In genomic region chr19:4791183-4792018, GRCh38 we compare ENCODE assay signal across 8 cellular contexts. TPM values are rescaled to one million over a fixed set of nuclear protein-coding genes. Genes with fewer than 3 reads are reported as not detected.
DNase-seq lines count a peak whose midpoint lies in the region; ATAC-seq and TF ChIP-seq lines count a peak whose summit lies in the region.

TSS of gene FEM1A (plus strand) at chr19:4791734. CDS start at chr19:4791855, 121 bp downstream.

- peak; percentile 88 for ATAC-seq in GM18505 (IDR thresholded peaks at IDR 0.05; ENCODE audit: unreplicated experiment)
- ATAC-seq in HG02973 (IDR thresholded peaks at IDR 0.05; ENCODE audit: unreplicated experiment), result peak; percentile 93
- peak; percentile 100 for ATAC-seq in right cardiac atrium

- peaks cover 12% of the 10 kb centered on the region for H3K4me1 Mint-ChIP-seq in T-helper 2 cell treated with Interferon-gamma antibody and Interleukin-4, amounts not matched to agents 5 μg/mL and 100 μg/mL, for 36 hours (ENCODE audit: low read depth)

- no peaks in the 10 kb centered on the region for H3K27me3 Mint-ChIP-seq in T-helper 2 cell treated with Interferon-gamma antibody and Interleukin-4, amounts not matched to agents 5 μg/mL and 100 μg/mL, for 36 hours (ENCODE audit: low read depth)

- H3K9me3 ChIP-seq in ascending aorta (no peaks in the 10 kb centered on the region), right cardiac atrium (ENCODE audit: control insufficient read depth, low read length) (no peaks in the 10 kb centered on the region), vagina (no peaks in the 10 kb centered on the region)

- DNase-seq in NCI-H1930 (lab: John Stamatoyannopoulos, UW) (peak; percentile 98 to 99), ascending aorta (ENCODE audit: low spot score in 2 of 2) (peak; percentile 100), right cardiac atrium (peak; percentile 99 to 100 (median 100)), pulmonary artery endothelial cell (ENCODE audit: low read depth, low spot score) (peak; percentile 100), vagina (ENCODE audit: extremely low spot score in 2 of 2) (peak; percentile 100)
- DNase-seq in T-helper 2 cell treated with Interferon-gamma antibody and Interleukin-4, amounts not matched to agents 5 μg/mL and 100 μg/mL, for 36 hours (ENCODE audit: low spot score), result peak; percentile 99

- H3K36me3 ChIP-seq in ascending aorta (peaks cover 22 to 24% of the 10 kb centered on the region in 2 donors), vagina (peaks cover 0 to 35% of the 10 kb centered on the region in 2 donors)

- TF ChIP-seq POLR2A in GM18505 (IDR thresholded peaks at IDR 0.05; ENCODE audit: borderline replicate concordance, extremely low read depth, insufficient read depth, insufficient read length), result peak; percentile 82
- peak in 1 of 2 donors; percentile 66 for TF ChIP-seq POLR2A in vagina (IDR thresholded peaks at IDR 0.05)

- WGBS in right cardiac atrium, result under 1% methylated on average over 80 of the region's 80 CpGs

- H3K36me3 Mint-ChIP-seq in T-helper 2 cell treated with Interferon-gamma antibody and Interleukin-4, amounts not matched to agents 5 μg/mL and 100 μg/mL, for 36 hours (ENCODE audit: low read depth), result peaks cover 21% of the 10 kb centered on the region

- H3K27ac ChIP-seq in ascending aorta (peak within 1 kb of the TSS; percentile 86 to 89), right cardiac atrium (ENCODE audit: low read length) (peak within 1 kb of the TSS; percentile 65), vagina (peak within 1 kb of the TSS; percentile 84)

- TF ChIP-seq CTCF in ascending aorta (IDR thresholded peaks at IDR 0.05) (peak; percentile 96 to 98 (median 98)), vagina (IDR thresholded peaks at IDR 0.05) (peak; percentile 88 to 99 (median 99))

- peak within 1 kb of the TSS; percentile 83 for H3K4me3 Mint-ChIP-seq in T-helper 2 cell treated with Interferon-gamma antibody and Interleukin-4, amounts not matched to agents 5 μg/mL and 100 μg/mL, for 36 hours

- intact Hi-C loops in ascending aorta (cut with DNase I), result loop anchor here (1.0 to 5.0 kb wide), 5 partner anchors 59 to 233 kb away; partner anchors contain the start of genes MYDGF and SEMA6B
- intact Hi-C loops in right cardiac atrium (cut with DNase I), result no loop called here
- intact Hi-C loops in vagina (cut with DNase I), result no loop called here

- H3K4me3 ChIP-seq in ascending aorta (peak within 1 kb of the TSS; percentile 72 to 86), right cardiac atrium (ENCODE audit: low read length) (peak within 1 kb of the TSS; percentile 66), vagina (peak within 1 kb of the TSS; percentile 88 to 99)

- peaks cover 12 to 19% of the 10 kb centered on the region in 2 donors for H3K4me1 ChIP-seq in ascending aorta
- H3K4me1 ChIP-seq in right cardiac atrium (ENCODE audit: control insufficient read depth, insufficient read depth, low read length), result no peaks in the 10 kb centered on the region
- peaks cover 45% of the 10 kb centered on the region for H3K4me1 ChIP-seq in vagina

- H3K9me3 Mint-ChIP-seq in T-helper 2 cell treated with Interferon-gamma antibody and Interleukin-4, amounts not matched to agents 5 μg/mL and 100 μg/mL, for 36 hours, result no peaks in the 10 kb centered on the region

- H3K27me3 ChIP-seq in ascending aorta (no peaks in the 10 kb centered on the region), right cardiac atrium (ENCODE audit: control insufficient read depth, insufficient read depth) (no peaks in the 10 kb centered on the region), vagina (no peaks in the 10 kb centered on the region)

- peak within 1 kb of the TSS; percentile 91 for H3K27ac Mint-ChIP-seq in T-helper 2 cell treated with Interferon-gamma antibody and Interleukin-4, amounts not matched to agents 5 μg/mL and 100 μg/mL, for 36 hours

RNA-seq across cellular contexts. Expression of gene FEM1A, which starts in this region (rescaled TPM):
- total RNA-seq in ascending aorta (20.2 TPM), right cardiac atrium (10 to 100 TPM; 23.4 to 28.3 (median 27.9) TPM), pulmonary artery endothelial cell (19.2 and 22.0 TPM in 2 replicates), vagina (16.2 TPM)
- polyA plus RNA-seq in right cardiac atrium, result 20.1 TPM

Comparison
In these comparisons a context has a peak if more than half of its experiments do, and no peak if none do; other contexts are left out.
1. Peak in every context shown above with its lines: DNase-seq, ATAC-seq, H3K4me3 ChIP-seq and H3K27ac ChIP-seq.